Comparison of ENCODE assay signal across 8 cellular contexts in genomic region chr17:76716146-76716833, GRCh38. TPM values are rescaled to one million over a fixed set of nuclear protein-coding genes. Genes with fewer than 3 reads are reported as not detected.
A peak's percentile ranks its signal among the peaks of the same experiment; 100 is the strongest.
DNase-seq lines count a peak whose midpoint lies in the region; ATAC-seq and TF ChIP-seq lines count a peak whose summit lies in the region.

No MANE protein-coding gene starts in this region.

- H3K4me3 ChIP-seq in HFF-Myc (replicated peaks; ENCODE audit: low read depth, low read length), result no peak overlapping the region

- DNase-seq in HFF-Myc (ENCODE audit: extremely low read depth, low read depth) (peak; percentile 56), mucosa of gallbladder (ENCODE audit: low spot score) (peak; percentile 57), HuH-7.5 (ENCODE audit: low spot score) (no peak), NCI-H1105 (lab: John Stamatoyannopoulos, UW) (no peak), NCI-H526 (lab: John Stamatoyannopoulos, UW) (no peak), NCI-H146 treated with DMSO at 0.1 percent for 48 hours (lab: John Stamatoyannopoulos, UW; ENCODE audit: unreplicated experiment) (no peak)
- peak; percentile 47 for DNase-seq in T-helper 2 cell treated with Interferon-gamma antibody and Interleukin-4, amounts not matched to agents 5 μg/mL and 100 μg/mL, for 36 hours (ENCODE audit: low spot score)
- peak; percentile 53 to 91 for DNase-seq in central memory CD8-positive, alpha-beta T cell (ENCODE audit: low spot score in 2 of 2)

- ATAC-seq in central memory CD8-positive, alpha-beta T cell (replicated peaks; ENCODE audit: extremely low read depth, poor library complexity, severe bottlenecking), result peak; percentile 89

- H3K9me3 Mint-ChIP-seq in T-helper 2 cell treated with Interferon-gamma antibody and Interleukin-4, amounts not matched to agents 5 μg/mL and 100 μg/mL, for 36 hours, result no peaks in the 10 kb centered on the region
- no peaks in the 10 kb centered on the region for H3K9me3 Mint-ChIP-seq in central memory CD8-positive, alpha-beta T cell

- TF ChIP-seq CTCF in HFF-Myc (IDR thresholded peaks at IDR 0.05; ENCODE audit: low read depth, low read length, missing control alignments), result no peak

- H3K4me3 Mint-ChIP-seq in T-helper 2 cell treated with Interferon-gamma antibody and Interleukin-4, amounts not matched to agents 5 μg/mL and 100 μg/mL, for 36 hours, result peak overlapping the region; percentile 53
- peak overlapping the region; percentile 56 for H3K4me3 Mint-ChIP-seq in central memory CD8-positive, alpha-beta T cell

- peak overlapping the region; percentile 73 for H3K27ac Mint-ChIP-seq in T-helper 2 cell treated with Interferon-gamma antibody and Interleukin-4, amounts not matched to agents 5 μg/mL and 100 μg/mL, for 36 hours
- H3K27ac Mint-ChIP-seq in central memory CD8-positive, alpha-beta T cell (ENCODE audit: low read depth), result peak overlapping the region; percentile 98

- H3K36me3 Mint-ChIP-seq in T-helper 2 cell treated with Interferon-gamma antibody and Interleukin-4, amounts not matched to agents 5 μg/mL and 100 μg/mL, for 36 hours (ENCODE audit: low read depth), result peaks cover 59% of the 10 kb centered on the region
- peaks cover 73% of the 10 kb centered on the region for H3K36me3 Mint-ChIP-seq in central memory CD8-positive, alpha-beta T cell (ENCODE audit: insufficient read depth)

- H3K27me3 Mint-ChIP-seq in T-helper 2 cell treated with Interferon-gamma antibody and Interleukin-4, amounts not matched to agents 5 μg/mL and 100 μg/mL, for 36 hours (ENCODE audit: low read depth), result no peaks in the 10 kb centered on the region
- H3K27me3 Mint-ChIP-seq in central memory CD8-positive, alpha-beta T cell, result no peaks in the 10 kb centered on the region

- peaks cover 42% of the 10 kb centered on the region for H3K4me1 Mint-ChIP-seq in T-helper 2 cell treated with Interferon-gamma antibody and Interleukin-4, amounts not matched to agents 5 μg/mL and 100 μg/mL, for 36 hours (ENCODE audit: low read depth)
- peaks cover 43% of the 10 kb centered on the region for H3K4me1 Mint-ChIP-seq in central memory CD8-positive, alpha-beta T cell

RNA-seq across cellular contexts. Expression of gene MXRA7, which starts 5.5 kb away (rescaled TPM):
- 217 TPM for total RNA-seq in mucosa of gallbladder

RNA-seq across cellular contexts. Expression of gene JMJD6, which starts 10.1 kb away (rescaled TPM):
- total RNA-seq in mucosa of gallbladder, result 34.4 TPM

RNA-seq across cellular contexts. Expression of gene METTL23, which starts 10.3 kb away (rescaled TPM):
- 35.0 TPM for total RNA-seq in mucosa of gallbladder

RNA-seq across cellular contexts. Expression of gene SRSF2, which starts 20.8 kb away (rescaled TPM):
- 130 TPM for total RNA-seq in mucosa of gallbladder

RNA-seq across cellular contexts. Expression of gene MFSD11, which starts 21.6 kb away (rescaled TPM):
- total RNA-seq in mucosa of gallbladder, result 21.1 TPM

Comparison
In these comparisons a context has a peak if more than half of its experiments do, and no peak if none do; other contexts are left out.
1. DNase-seq: peak in HFF-Myc (single experiment), T-helper 2 cell treated with Interferon-gamma antibody and Interleukin-4, amounts not matched to agents 5 μg/mL and 100 μg/mL, for 36 hours (single experiment), central memory CD8-positive, alpha-beta T cell (2 of 2) and mucosa of gallbladder (single experiment); none in HuH-7.5 (single experiment), NCI-H1105 (single experiment), NCI-H526 (0 of 2) and NCI-H146 treated with DMSO at 0.1 percent for 48 hours (single experiment).